In genomic region chr12:41213648-41214047, GRCh38 we compare ENCODE assay signal across 19 cellular contexts. TPM values are rescaled to one million over a fixed set of nuclear protein-coding genes. Genes with fewer than 3 reads are reported as not detected.
DNase-seq lines count a peak whose midpoint lies in the region; ATAC-seq and TF ChIP-seq lines count a peak whose summit lies in the region.
"Had no signal": no experiment of that assay in that cellular context is flagged by ENCODE, and none has a peak within 500 bp of the region (broad histone marks: within the 10 kb centered on the region; RNA-seq: fewer than 3 reads in every experiment).

No MANE protein-coding gene starts in this region.

- H3K9me3 ChIP-seq in sigmoid colon (no peaks in the 10 kb centered on the region), tibial artery (no peaks in the 10 kb centered on the region)
- H3K9me3 ChIP-seq: BLaER1, SJCRH30 had no signal

- peak; percentile 38 for ATAC-seq in left lobe of liver
- ATAC-seq: PC-3, SK-N-SH treated with all-trans-retinoic acid at 6 μM for 48 hours had no signal

- DNase-seq in left lobe of liver (ENCODE audit: low spot score) = no peak
- no peak for DNase-seq in sigmoid colon
- no peak for DNase-seq in tibial artery
- no peak for DNase-seq in HuH-7.5 (ENCODE audit: low spot score)
- DNase-seq in activated T-cell treated with anti-CD3 and anti-CD28 coated beads, Interleukin-2, amount 50 U/mL, for 1 hour = no peak
- DNase-seq in caudate nucleus (lab: John Stamatoyannopoulos, UW) = no peak
- DNase-seq: CD4-positive, alpha-beta T cell; IMR-90; NCI-H1092; NCI-H1436; NCI-H2081 treated with DMSO at 0.1 percent for 48 hours; NCI-H748 treated with DMSO at 0.1 percent for 48 hours; PC-3; SJCRH30 had no signal

- intact Hi-C loops in sigmoid colon (cut with DNase I) = no loop called here
- intact Hi-C loops in tibial artery (cut with DNase I; ENCODE audit: low total_unique reads) = no loop called here

- H3K36me3 ChIP-seq in sigmoid colon (no peaks in the 10 kb centered on the region), tibial artery (no peaks in the 10 kb centered on the region)
- H3K36me3 ChIP-seq: BLaER1, SJCRH30 had no signal

- H3K27me3 ChIP-seq in sigmoid colon (no peaks in the 10 kb centered on the region), tibial artery (no peaks in the 10 kb centered on the region)
- H3K27me3 ChIP-seq: BLaER1, SJCRH30 had no signal

- TF ChIP-seq CTCF in sigmoid colon (IDR thresholded peaks at IDR 0.05) = no peak
- no peak for TF ChIP-seq CTCF in tibial artery (IDR thresholded peaks at IDR 0.05)

- H3K4me3 ChIP-seq in sigmoid colon (peak overlapping the region in 2 of 4 donors; percentile 7 to 10), tibial artery (peak overlapping the region; percentile 25 to 30)
- H3K4me3 ChIP-seq: BLaER1, SJCRH30 had no signal

- TF ChIP-seq POLR2A in sigmoid colon (IDR thresholded peaks at IDR 0.05) = no peak

- 65 to 76% methylated on average over 3 of the region's 3 CpGs for WGBS in sigmoid colon, 2 donors

- no peak for TF ChIP-seq EP300 in sigmoid colon (IDR thresholded peaks at IDR 0.05)

- H3K4me1 ChIP-seq in sigmoid colon (peaks cover 0 to 69% (median 34%) of the 10 kb centered on the region in 4 donors), tibial artery (peaks cover 0 to 57% (median 6%) of the 10 kb centered on the region in 4 donors)
- H3K4me1 ChIP-seq: BLaER1, SJCRH30 had no signal

- H3K27ac ChIP-seq in angular gyrus (ENCODE audit: low read depth, low read length) (peak overlapping the region; percentile 43), sigmoid colon (peak overlapping the region; percentile 37 to 77 (median 68)), tibial artery (peak overlapping the region; percentile 55 to 73), caudate nucleus (ENCODE audit: low read depth, low read length) (no peak overlapping the region)
- H3K27ac ChIP-seq: BLaER1, KMS-11, SJCRH30 had no signal

RNA-seq across cellular contexts. Expression of gene PDZRN4, which starts 25.5 kb away (rescaled TPM):
- total RNA-seq in left lobe of liver (0.20 TPM), sigmoid colon (10 to 100 TPM; 71.5 to 98.1 (median 87.7) TPM)
- polyA plus RNA-seq in sigmoid colon = 1 to 10 TPM in 2 of 3 donors, under 1 TPM in 1; 0.23 to 1.8 (median 1.7) TPM
- total RNA-seq: CD4-positive, alpha-beta T cell; IMR-90; PC-3; SJCRH30 had no signal
- polyA plus RNA-seq: AG04450, IMR-90 had no signal

Comparison
In these comparisons a context has a peak if more than half of its experiments do, and no peak if none do; other contexts are left out.
1. RNA of gene PDZRN4, which starts 25.5 kb away (total RNA-seq): 71.5 to 98.1 TPM in sigmoid colon; 0.20 TPM in left lobe of liver (single experiment); every median in the first group is over 10 times any median in the second.